Comparison of ENCODE assay signal across 8 cellular contexts in genomic region chr4:185573651-185574199, GRCh38. TPM values are rescaled to one million over a fixed set of nuclear protein-coding genes. Genes with fewer than 3 reads are reported as not detected.
DNase-seq lines count a peak whose midpoint lies in the region; ATAC-seq, FAIRE-seq and TF ChIP-seq lines count a peak whose summit lies in the region.

No MANE protein-coding gene starts in this region.

- intact Hi-C loops in PC-3 (cut with micrococcal nuclease) (no loop called here), pancreas (cut with DNase I) (no loop called here)

- peak overlapping the region; percentile 80 for H3K4me2 ChIP-seq in PC-3 (ENCODE audit: low read length)

- BruUV-seq in PC-3 (replicated peaks; lab: Mats Ljungman, UMichigan), result no TSS peak

- CTCF ChIA-PET in PC-3 (lab: Charles Lee), result interaction anchor here (0.5 kb wide), 1 partner anchor 481 kb away, joined by 3 read pairs; no protein-coding TSS in a partner anchor

- TF ChIP-seq CTCF in PC-3 (conservative IDR thresholded peaks at IDR 0.05; ENCODE audit: low read depth, low read length) (no peak), pancreas (IDR thresholded peaks at IDR 0.05) (no peak)

- H4K20me1 ChIP-seq in PC-3 (ENCODE audit: low read length), result no peaks in the 10 kb centered on the region

- peak overlapping the region; percentile 66 for H3K27ac ChIP-seq in PC-3 (ENCODE audit: low read length)
- no peak overlapping the region for H3K27ac ChIP-seq in pancreas
- no peak overlapping the region for H3K27ac ChIP-seq in small intestine (ENCODE audit: low read depth in 1 of 2, low read length in 1 of 2)

- H3F3A ChIP-seq in PC-3 (ENCODE audit: low read length, unreplicated experiment), result no peaks in the 10 kb centered on the region

- H2AFZ ChIP-seq in PC-3 (ENCODE audit: low read length), result peak overlapping the region; percentile 78

- no peaks in the 10 kb centered on the region for H3K79me2 ChIP-seq in PC-3 (ENCODE audit: low read length)

- WGBS in pancreas, 2 donors, result 73 to 77% methylated on average over 10 of the region's 10 CpGs
- 70 to 80% (median 70%) methylated on average over 10 of the region's 10 CpGs for WGBS in small intestine, 3 donors

- in situ Hi-C loops in G401 (cut with HindIII; ENCODE audit: low sequenced_read_pairs), result no loop called here

- POLR2A ChIA-PET in PC-3 (lab: Charles Lee; ENCODE audit: unreplicated experiment), result no interaction called here

- H3K4me1 ChIP-seq in PC-3 (ENCODE audit: insufficient read depth, low read length) (peaks cover 11% of the 10 kb centered on the region), pancreas (peaks cover 0 to 5% (median 0%) of the 10 kb centered on the region in 3 donors), small intestine (ENCODE audit: control insufficient read depth in 2 of 2, insufficient read depth in 1 of 2, low read depth in 1 of 2, low read length in 1 of 2) (no peaks in the 10 kb centered on the region)

- DNase-seq in GM04503 (ENCODE audit: low read depth) (peak; percentile 47), PC-3 (peak; percentile 84), fibroblast of gingiva (ENCODE audit: low read depth) (peak; percentile 40), pancreas (no peak), G401 (ENCODE audit: low spot score) (no peak), small intestine (no peak)

- FAIRE-seq in pancreas (lab: Jason Lieb, UNC) (no peak), small intestine (lab: Jason Lieb, UNC) (no peak)

- ATAC-seq in PC-3 (peak; percentile 98), pancreas (peak; percentile 51 to 77 (median 71)), HG02623 (IDR thresholded peaks at IDR 0.05; ENCODE audit: unreplicated experiment) (no peak), HG03135 (IDR thresholded peaks at IDR 0.05; ENCODE audit: unreplicated experiment) (no peak)

- H3K9ac ChIP-seq in PC-3 (ENCODE audit: low read length), result peak overlapping the region; percentile 42; the same call in 1 of the 2 replicates

- H3K4me3 ChIP-seq in PC-3 (ENCODE audit: low read length) (peak overlapping the region; percentile 14; the same call in 1 of the 2 replicates), pancreas (no peak overlapping the region), small intestine (ENCODE audit: low read depth in 1 of 2, low read length in 2 of 2) (no peak overlapping the region)

- no peaks in the 10 kb centered on the region for H3K9me3 ChIP-seq in PC-3 (ENCODE audit: low read length)
- H3K9me3 ChIP-seq in pancreas, result no peaks in the 10 kb centered on the region
- H3K9me3 ChIP-seq in small intestine (ENCODE audit: control insufficient read depth, low read depth), result no peaks in the 10 kb centered on the region

- H3K27me3 ChIP-seq in PC-3 (ENCODE audit: low read length) (no peaks in the 10 kb centered on the region), pancreas (no peaks in the 10 kb centered on the region), small intestine (ENCODE audit: control insufficient read depth in 2 of 2, insufficient read depth in 2 of 2, low read length in 2 of 2) (no peaks in the 10 kb centered on the region)

- H3K9me2 ChIP-seq in PC-3 (replicated peaks; ENCODE audit: low read length), result no peaks in the 10 kb centered on the region

- H3K36me3 ChIP-seq in PC-3 (ENCODE audit: low read depth, low read length) (no peaks in the 10 kb centered on the region), pancreas (no peaks in the 10 kb centered on the region), small intestine (ENCODE audit: control insufficient read depth in 2 of 2, insufficient read depth in 2 of 2, low read length in 2 of 2) (no peaks in the 10 kb centered on the region)

RNA-seq across cellular contexts. Expression of gene PDLIM3, which starts 38.4 kb away (rescaled TPM):
- total RNA-seq in PC-3 (2014; rRNA removed), result 0.47 TPM in 1 of 2 replicates, not detected in the other
- 10 to 100 TPM in 3 of 6 donors, 1 to 10 TPM in 3; 6.3 to 32.9 (median 10.7) TPM for total RNA-seq in pancreas
- 10 to 100 TPM; 30.6 to 50.5 TPM for polyA plus RNA-seq in pancreas
- total RNA-seq in G401 (2014; rRNA removed; shearing (Covaris generic)), result 9.5 and 15.7 TPM in 2 replicates
- 10 to 100 TPM in 2 of 3 donors, 1 to 10 TPM in 1; 2.9 to 27.6 (median 25.0) TPM for polyA plus RNA-seq in small intestine

Comparison
In these comparisons a context has a peak if more than half of its experiments do, and no peak if none do; other contexts are left out.
1. DNase-seq: peak in GM04503 (single experiment), PC-3 (single experiment) and fibroblast of gingiva (single experiment); none in pancreas (0 of 6), G401 (single experiment) and small intestine (single experiment).
2. ATAC-seq: peak in PC-3 (single experiment) and pancreas (4 of 4); none in HG02623 (single experiment) and HG03135 (single experiment).